3 cellular contexts compared by ENCODE assay signal in the genomic region with DNA sequence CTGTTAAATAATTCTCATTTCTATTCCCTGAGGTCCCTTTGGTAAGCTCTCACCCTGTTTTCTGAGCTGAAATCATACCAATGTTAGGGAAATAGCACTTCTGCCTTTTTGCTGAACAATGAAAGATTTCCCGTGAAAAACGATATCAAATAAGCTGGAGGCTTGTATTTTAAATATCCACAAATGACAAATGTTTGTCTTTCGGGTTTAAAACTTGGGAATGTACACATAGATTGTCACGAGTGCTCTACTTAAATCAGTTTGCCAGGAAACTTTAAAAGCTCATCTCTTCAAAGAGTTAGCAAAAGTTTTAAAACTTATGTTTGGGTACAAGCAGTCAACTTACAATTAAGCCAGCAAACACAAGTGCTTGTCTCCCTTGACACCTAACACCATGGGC.
"Had no signal": no experiment of that assay in that cellular context is flagged by ENCODE, and none has a peak within 500 bp of the region (broad histone marks: within the 10 kb centered on the region; RNA-seq: fewer than 3 reads in every experiment).

No MANE protein-coding gene starts in this region.

- DNase-seq: GDM1, GF-D8 had no signal

- ATAC-seq: GM12878 had no signal

- H3K4me3 ChIP-seq: GM12878 had no signal
